Comparison of ENCODE assay signal across 9 cellular contexts in the genomic region with DNA sequence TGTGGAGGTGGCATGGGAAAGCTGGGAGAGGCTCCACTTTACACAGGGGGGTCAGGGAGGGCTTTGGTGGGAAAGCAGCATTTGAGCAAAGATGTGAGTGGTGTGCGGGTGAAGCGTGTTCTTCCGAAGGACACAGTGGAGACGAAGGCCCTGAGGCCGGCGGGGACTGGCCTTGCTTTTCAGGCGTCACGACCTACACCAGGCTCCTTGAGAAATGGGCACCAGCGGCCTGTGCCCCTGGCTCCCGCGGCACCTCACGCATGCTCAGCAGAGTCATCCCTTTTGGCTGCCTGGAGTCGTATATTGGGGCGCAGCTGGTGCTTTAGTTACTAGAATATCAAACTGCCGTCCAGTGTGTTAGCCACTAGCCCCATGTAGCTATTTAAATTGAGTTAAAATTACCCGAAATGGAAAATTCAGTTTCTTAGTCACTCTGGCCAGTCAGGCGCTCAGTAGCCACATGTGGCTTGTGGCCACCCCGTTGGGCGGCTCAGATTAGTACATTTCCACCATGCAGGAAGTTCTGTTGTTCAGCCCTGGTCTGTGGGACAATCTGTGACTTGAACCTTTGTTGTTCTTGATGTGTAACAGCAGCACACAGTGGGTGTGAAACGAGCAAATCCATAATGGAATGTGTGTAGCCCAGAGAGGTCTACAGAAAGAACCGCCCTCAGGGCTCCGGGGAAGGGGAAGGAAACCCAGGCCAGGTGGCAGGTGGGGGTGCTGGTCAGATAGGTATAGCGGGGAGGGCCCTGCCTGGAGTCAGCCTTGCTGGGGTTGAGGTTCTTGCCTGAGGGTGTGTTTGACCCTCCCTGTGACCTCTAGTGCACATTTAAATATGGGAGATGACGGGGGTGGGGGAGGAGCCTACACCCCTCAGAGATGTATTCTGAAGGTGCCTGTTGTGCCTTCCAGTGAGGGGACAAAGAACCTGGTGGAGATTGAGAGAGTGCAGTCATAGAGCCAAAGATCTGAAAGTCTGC. TPM values are rescaled to one million over a fixed set of nuclear protein-coding genes. Genes with fewer than 3 reads are reported as not detected.
DNase-seq lines count a peak whose midpoint lies in the region; ATAC-seq, FAIRE-seq and TF ChIP-seq lines count a peak whose summit lies in the region.
"Had no signal": no experiment of that assay in that cellular context is flagged by ENCODE, and none has a peak within 500 bp of the region (broad histone marks: within the 10 kb centered on the region; RNA-seq: fewer than 3 reads in every experiment).

No MANE protein-coding gene starts in this region.

- BruUV-seq in GM12878 (replicated peaks; lab: Mats Ljungman, UMichigan) = no TSS peak

- ATAC-seq in GM12878 = peak; percentile 69
- peak; percentile 76 for ATAC-seq in stimulated activated effector memory CD8-positive, alpha-beta T cell treated with anti-CD3 and anti-CD28 coated beads, Interleukin-12 subunit alpha, Interleukin-12 subunit beta, amount 100 ng/mL, for 72 hours
- no peak for ATAC-seq in activated CD4-positive, CD25-positive, alpha-beta regulatory T cell treated with anti-CD3 and anti-CD28 coated beads, Interleukin-2, amount 50 U/mL, for 24 hours

- no peaks in the 10 kb centered on the region for H3K9me3 Mint-ChIP-seq in T-helper 1 cell treated with Interleukin-12 subunit alpha and Interleukin-12 subunit beta and Interleukin-4 antibody, amounts not matched to agents 30 μg/mL and 1 μg/mL, for 36 hours
- no peaks in the 10 kb centered on the region for H3K9me3 Mint-ChIP-seq in stimulated activated effector memory CD8-positive, alpha-beta T cell treated with anti-CD3 and anti-CD28 coated beads, Interleukin-12 subunit alpha, Interleukin-12 subunit beta, amount 100 ng/mL, for 72 hours

- RAD21 ChIA-PET in GM12878 (lab: Charles Lee; ENCODE audit: unreplicated experiment) = interaction anchor here (1.6 kb wide), 1 partner anchor 46 kb away, joined by 6 read pairs; no protein-coding TSS in a partner anchor

- H3K27ac ChIP-seq in KMS-11 = peak overlapping the region; percentile 82; the same call in 1 of the 2 replicates
- H3K27ac ChIP-seq in GM12878 (ENCODE audit: control insufficient read depth, insufficient read depth) = peak overlapping the region; percentile 13; the same call in 1 of the 2 replicates

- no peaks in the 10 kb centered on the region for H3K36me3 ChIP-seq in KMS-11 (ENCODE audit: insufficient read depth)
- H3K36me3 ChIP-seq in GM12878 (ENCODE audit: control insufficient read depth in 2 of 2, insufficient read depth in 2 of 2, low read length in 1 of 2) = peaks cover 0 to 3% of the 10 kb centered on the region in 2 experiments; a peak in 2 of 4 replicates

- 39% methylated on average over 20 of the region's 24 CpGs for WGBS in GM12878 (ENCODE audit: insufficient coverage, insufficient replicate concordance, low lambda C conversion rate, missing lambda C conversion rate)

- H3K79me2 ChIP-seq in KMS-11 (ENCODE audit: insufficient read depth, low read depth) (peaks cover 7% of the 10 kb centered on the region; the same call in 1 of the 2 replicates), GM12878 (ENCODE audit: control insufficient read depth, insufficient read depth, low read length) (peaks cover 9% of the 10 kb centered on the region)

- no peak for TF ChIP-seq CTCF in KMS-11 (conservative IDR thresholded peaks at IDR 0.05; ENCODE audit: low read depth, low read length)
- no peak for TF ChIP-seq CTCF in GM12878 (IDR thresholded peaks at IDR 0.05 in 2 of 3, conservative IDR thresholded peaks at IDR 0.05 in 1 of 3; ENCODE audit: control insufficient read depth in 2 of 3, extremely low read depth in 1 of 3, insufficient read depth in 1 of 3, low read depth in 3 of 3, low read length in 3 of 3)

- H3K9me3 ChIP-seq in GM12878 (replicated peaks; ENCODE audit: control insufficient read depth, insufficient read depth, low read length) = no peaks in the 10 kb centered on the region

- H3K9ac ChIP-seq in KMS-11 = no peak overlapping the region
- H3K9ac ChIP-seq in GM12878 (ENCODE audit: control insufficient read depth, insufficient read depth, low read length) = no peak overlapping the region

- TF ChIP-seq RAD21 in GM12878 (IDR thresholded peaks at IDR 0.05; ENCODE audit: insufficient read depth, low read depth, low read length) = no peak

- CTCF ChIA-PET in GM12878 (lab: Yijun Ruan, JAX) = interaction anchor here (1.6 kb wide), 1 partner anchor 34 kb away, joined by 6 read pairs; no protein-coding TSS in a partner anchor

- peaks cover 51% of the 10 kb centered on the region for H3K4me1 ChIP-seq in KMS-11 (ENCODE audit: low read depth, poor library complexity, severe bottlenecking)
- peaks cover 55% of the 10 kb centered on the region for H3K4me1 ChIP-seq in GM12878 (ENCODE audit: control insufficient read depth, insufficient read depth, low read length)

- H3K27ac Mint-ChIP-seq in T-helper 1 cell treated with Interleukin-12 subunit alpha and Interleukin-12 subunit beta and Interleukin-4 antibody, amounts not matched to agents 30 μg/mL and 1 μg/mL, for 36 hours = peak overlapping the region; percentile 92
- H3K27ac Mint-ChIP-seq in stimulated activated effector memory CD8-positive, alpha-beta T cell treated with anti-CD3 and anti-CD28 coated beads, Interleukin-12 subunit alpha, Interleukin-12 subunit beta, amount 100 ng/mL, for 72 hours = peak overlapping the region; percentile 89

- no peak for DNase-seq in T-helper 1 cell
- DNase-seq in GM12878 (ENCODE audit: low read depth, low spot score) = no peak
- no peak for DNase-seq in stimulated activated effector memory CD8-positive, alpha-beta T cell treated with anti-CD3 and anti-CD28 coated beads, Interleukin-12 subunit alpha, Interleukin-12 subunit beta, amount 100 ng/mL, for 72 hours (ENCODE audit: low spot score in 2 of 2)
- no peak for DNase-seq in NCI-H2081 (lab: John Stamatoyannopoulos, UW)
- DNase-seq in GM12892 (ENCODE audit: insufficient read length) = no peak

- H3K4me2 ChIP-seq in KMS-11 = peak overlapping the region; percentile 3; the same call in 1 of the 2 replicates
- H3K4me2 ChIP-seq in GM12878 (ENCODE audit: control insufficient read depth, insufficient read depth) = peak overlapping the region; percentile 63

- peaks cover 61% of the 10 kb centered on the region for H3K4me1 Mint-ChIP-seq in T-helper 1 cell treated with Interleukin-12 subunit alpha and Interleukin-12 subunit beta and Interleukin-4 antibody, amounts not matched to agents 30 μg/mL and 1 μg/mL, for 36 hours (ENCODE audit: low read depth)
- H3K4me1 Mint-ChIP-seq in stimulated activated effector memory CD8-positive, alpha-beta T cell treated with anti-CD3 and anti-CD28 coated beads, Interleukin-12 subunit alpha, Interleukin-12 subunit beta, amount 100 ng/mL, for 72 hours = peaks cover 96% of the 10 kb centered on the region

- H4K20me1 ChIP-seq in KMS-11 (ENCODE audit: insufficient read depth) (no peaks in the 10 kb centered on the region), GM12878 (ENCODE audit: control insufficient read depth, insufficient read depth) (no peaks in the 10 kb centered on the region)

- SMC1A ChIA-PET in GM12878 (lab: Charles Lee; ENCODE audit: uncharacterized antibody, unreplicated experiment) = interaction anchor here (0.6 kb wide), 1 partner anchor 197 kb away, joined by 3 read pairs; no protein-coding TSS in a partner anchor

- TF ChIP-seq POLR2A in GM12878 (IDR thresholded peaks at IDR 0.05; ENCODE audit: low read depth, low read length) = no peak
- no peak for TF ChIP-seq POLR2A in GM12892 (IDR thresholded peaks at IDR 0.05; ENCODE audit: low read depth, low read length)

- H3K27me3 ChIP-seq in KMS-11 (ENCODE audit: insufficient read depth, low read depth) (no peaks in the 10 kb centered on the region), GM12878 (replicated peaks in 1 of 2; ENCODE audit: control insufficient read depth in 2 of 2, insufficient read depth in 2 of 2, low read length in 1 of 2) (no peaks in the 10 kb centered on the region)

- intact Hi-C loops in GM12878 (cut with micrococcal nuclease; ENCODE audit: unreplicated experiment) = no loop called here

- TF ChIP-seq EP300 in GM12878 (IDR thresholded peaks at IDR 0.05; ENCODE audit: borderline replicate concordance in 1 of 2, control insufficient read depth in 1 of 2, low read depth in 2 of 2, low read length in 2 of 2) = peak; percentile 35 to 74; a peak in 2 of 4 replicates

- H3K4me3 ChIP-seq in KMS-11 (IDR thresholded peaks at IDR 0.05; ENCODE audit: insufficient read depth, low read depth, low read length) (no peak overlapping the region), GM12878 (0 out of 2 replicates have a peak overlapping the region, but pooled peaks have one; percentile 12)

- H3K4me3 Mint-ChIP-seq in T-helper 1 cell treated with Interleukin-12 subunit alpha and Interleukin-12 subunit beta and Interleukin-4 antibody, amounts not matched to agents 30 μg/mL and 1 μg/mL, for 36 hours = no peak overlapping the region
- H3K4me3 Mint-ChIP-seq in stimulated activated effector memory CD8-positive, alpha-beta T cell treated with anti-CD3 and anti-CD28 coated beads, Interleukin-12 subunit alpha, Interleukin-12 subunit beta, amount 100 ng/mL, for 72 hours = peak overlapping the region; percentile 65

- H2AFZ ChIP-seq in KMS-11 (ENCODE audit: low read depth) (no peak overlapping the region), GM12878 (ENCODE audit: control insufficient read depth, low read depth, low read length) (no peak overlapping the region)

- peaks cover 14% of the 10 kb centered on the region for H3K36me3 Mint-ChIP-seq in T-helper 1 cell treated with Interleukin-12 subunit alpha and Interleukin-12 subunit beta and Interleukin-4 antibody, amounts not matched to agents 30 μg/mL and 1 μg/mL, for 36 hours (ENCODE audit: low read depth)
- H3K36me3 Mint-ChIP-seq in stimulated activated effector memory CD8-positive, alpha-beta T cell treated with anti-CD3 and anti-CD28 coated beads, Interleukin-12 subunit alpha, Interleukin-12 subunit beta, amount 100 ng/mL, for 72 hours = peaks cover 19% of the 10 kb centered on the region

- POLR2A ChIA-PET in GM12878 (lab: Charles Lee) = interaction anchor here (0.6 kb wide), 2 partner anchors 80 to 220 kb away, joined by 4 read pairs; no protein-coding TSS in a partner anchor

- no peak for FAIRE-seq in GM12878 (lab: Jason Lieb, UNC)
- FAIRE-seq in GM12892 (lab: Jason Lieb, UNC) = no peak
- FAIRE-seq: A204.1 had no signal

- H3K27me3 Mint-ChIP-seq in T-helper 1 cell treated with Interleukin-12 subunit alpha and Interleukin-12 subunit beta and Interleukin-4 antibody, amounts not matched to agents 30 μg/mL and 1 μg/mL, for 36 hours (ENCODE audit: low read depth) = no peaks in the 10 kb centered on the region

- in situ Hi-C loops in GM12878 (cut with MboI) = no loop called here

RNA-seq across cellular contexts. Expression of a gene that starts 30.4 kb away (rescaled TPM):
- 34.3 and 34.9 TPM in 2 replicates for total RNA-seq in GM12878 (2013; cell fraction: nucleolus; rRNA removed)
- total RNA-seq in GM12878 (2014; rRNA removed) (39.3 and 40.6 TPM in 2 replicates), GM12878 (2014; rRNA removed; fragmentation: Illumina TruSeq; extraction: Trizol) (31.6 and 33.1 TPM in 2 replicates), GM12878 (2021) (32.1 and 38.1 TPM in 2 replicates)
- polyA plus RNA-seq in GM12878 (2011; ENCODE audit: low read depth) = 13.2 TPM
- polyA plus RNA-seq in GM12878 (2011; rRNA removed) (23.3 and 27.3 TPM in 2 replicates), GM12878 (2014; fragmentation: Illumina TruSeq; extraction: Trizol) (21.3 and 30.1 TPM in 2 replicates), GM12878 (2014; fragmentation: Nextera tagmentation; extraction: Ambion mirVana) (1 to 10 TPM in 1 of 2 experiments, under 1 TPM in 1; 0.87 to 1.1 TPM), GM12878 (2014; rRNA removed) (32.9 and 33.9 TPM in 2 replicates), GM12878 (2016; fragmentation: Nextera tagmentation; extraction: Ambion mirVana) (10 to 100 TPM; 29.0 to 30.0 TPM)
- polyA plus RNA-seq in GM12878 (2011; cell fraction: cytosol; rRNA removed) = 26.0 and 27.3 TPM in 2 replicates
- 21.3 and 25.6 TPM in 2 replicates for polyA plus RNA-seq in GM12878 (2011; cell fraction: nucleus; rRNA removed)
- 17.7 TPM in 2 replicates for polyA plus RNA-seq in GM12878 (2012)
- 22.7 and 28.6 TPM in 2 replicates for polyA minus RNA-seq in GM12878 (2011; rRNA and poly(A)+ RNA removed)
- 9.1 and 13.3 TPM in 2 replicates for polyA minus RNA-seq in GM12878 (2011; cell fraction: cytosol; rRNA and poly(A)+ RNA removed)
- polyA minus RNA-seq in GM12878 (2011; cell fraction: nucleus; rRNA and poly(A)+ RNA removed) = 10.4 and 17.0 TPM in 2 replicates
- 18.1 TPM for polyA plus RNA-seq in GM12892 (2012; ENCODE audit: missing spikeins)

Comparison
In these comparisons a context has a peak if more than half of its experiments do, and no peak if none do; other contexts are left out.
1. ATAC-seq: peak in GM12878 (single experiment) and stimulated activated effector memory CD8-positive, alpha-beta T cell treated with anti-CD3 and anti-CD28 coated beads, Interleukin-12 subunit alpha, Interleukin-12 subunit beta, amount 100 ng/mL, for 72 hours (single experiment); none in activated CD4-positive, CD25-positive, alpha-beta regulatory T cell treated with anti-CD3 and anti-CD28 coated beads, Interleukin-2, amount 50 U/mL, for 24 hours (0 of 2).